1 cellular context compared by ENCODE assay signal in the genomic region with DNA sequence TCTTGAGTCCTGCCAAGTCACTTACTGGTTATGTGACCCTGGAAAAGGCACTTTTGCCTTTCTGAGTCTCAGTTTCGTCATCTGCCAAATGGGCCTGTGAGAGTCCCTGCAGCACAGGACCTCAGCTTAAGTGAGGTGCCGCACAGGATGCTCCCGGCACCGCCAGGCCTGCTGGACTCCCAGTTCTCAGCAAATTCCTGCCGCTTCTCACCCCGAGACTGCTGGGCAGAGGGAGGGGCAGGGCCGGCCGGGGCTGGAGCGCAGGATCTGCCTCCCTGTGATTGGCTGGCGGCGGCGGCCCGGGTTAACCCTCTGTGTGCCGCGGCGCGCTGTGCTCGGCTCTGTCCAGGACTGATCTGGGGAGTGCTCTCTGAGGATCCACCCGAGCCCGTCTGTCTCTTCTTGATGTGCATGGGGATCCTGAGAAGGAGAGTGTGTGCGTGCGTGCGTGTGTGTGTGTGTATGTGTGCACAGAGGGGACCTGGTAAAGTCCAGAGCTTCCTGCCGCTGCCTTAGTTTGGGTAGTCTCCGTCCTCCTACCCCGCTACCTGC.
TF ChIP-seq lines count a peak whose summit lies in the region.

No MANE protein-coding gene starts in this region.

TF ChIP-seq in HepG2, 621 proteins besides CTCF, POLR2A, EP300 and RAD21 (continued from another document and continues in another):
- TF ChIP-seq, protein P1, sequence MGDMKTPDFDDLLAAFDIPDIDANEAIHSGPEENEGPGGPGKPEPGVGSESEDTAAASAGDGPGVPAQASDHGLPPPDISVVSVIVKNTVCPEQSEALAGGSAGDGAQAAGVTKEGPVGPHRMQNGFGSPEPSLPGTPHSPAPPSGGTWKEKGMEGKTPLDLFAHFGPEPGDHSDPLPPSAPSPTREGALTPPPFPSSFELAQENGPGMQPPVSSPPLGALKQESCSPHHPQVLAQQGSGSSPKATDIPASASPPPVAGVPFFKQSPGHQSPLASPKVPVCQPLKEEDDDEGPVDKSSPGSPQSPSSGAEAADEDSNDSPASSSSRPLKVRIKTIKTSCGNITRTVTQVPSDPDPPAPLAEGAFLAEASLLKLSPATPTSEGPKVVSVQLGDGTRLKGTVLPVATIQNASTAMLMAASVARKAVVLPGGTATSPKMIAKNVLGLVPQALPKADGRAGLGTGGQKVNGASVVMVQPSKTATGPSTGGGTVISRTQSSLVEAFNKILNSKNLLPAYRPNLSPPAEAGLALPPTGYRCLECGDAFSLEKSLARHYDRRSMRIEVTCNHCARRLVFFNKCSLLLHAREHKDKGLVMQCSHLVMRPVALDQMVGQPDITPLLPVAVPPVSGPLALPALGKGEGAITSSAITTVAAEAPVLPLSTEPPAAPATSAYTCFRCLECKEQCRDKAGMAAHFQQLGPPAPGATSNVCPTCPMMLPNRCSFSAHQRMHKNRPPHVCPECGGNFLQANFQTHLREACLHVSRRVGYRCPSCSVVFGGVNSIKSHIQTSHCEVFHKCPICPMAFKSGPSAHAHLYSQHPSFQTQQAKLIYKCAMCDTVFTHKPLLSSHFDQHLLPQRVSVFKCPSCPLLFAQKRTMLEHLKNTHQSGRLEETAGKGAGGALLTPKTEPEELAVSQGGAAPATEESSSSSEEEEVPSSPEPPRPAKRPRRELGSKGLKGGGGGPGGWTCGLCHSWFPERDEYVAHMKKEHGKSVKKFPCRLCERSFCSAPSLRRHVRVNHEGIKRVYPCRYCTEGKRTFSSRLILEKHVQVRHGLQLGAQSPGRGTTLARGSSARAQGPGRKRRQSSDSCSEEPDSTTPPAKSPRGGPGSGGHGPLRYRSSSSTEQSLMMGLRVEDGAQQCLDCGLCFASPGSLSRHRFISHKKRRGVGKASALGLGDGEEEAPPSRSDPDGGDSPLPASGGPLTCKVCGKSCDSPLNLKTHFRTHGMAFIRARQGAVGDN (CRISPR knock-in tag; IDR thresholded peaks at IDR 0.05) = peak; percentile 9; the same call in 1 of the 2 replicates
- TF ChIP-seq DR1 (CRISPR knock-in tag; IDR thresholded peaks at IDR 0.05) (no peak), TBP (CRISPR knock-in tag; IDR thresholded peaks at IDR 0.05) (no peak), HOXD1 (CRISPR knock-in tag; IDR thresholded peaks at IDR 0.05) (no peak), SSRP1 (CRISPR knock-in tag; IDR thresholded peaks at IDR 0.05) (no peak), ATRX (CRISPR knock-in tag; IDR thresholded peaks at IDR 0.05; ENCODE audit: borderline replicate concordance) (no peak), KDM5A (IDR thresholded peaks at IDR 0.05; ENCODE audit: borderline replicate concordance, low read length) (peak; percentile 36; the same call in 1 of the 2 replicates), ADNP (CRISPR knock-in tag; IDR thresholded peaks at IDR 0.05) (peak; percentile 71; the same call in 1 of the 2 replicates), TEAD2 (CRISPR knock-in tag; IDR thresholded peaks at IDR 0.05) (no peak), KLF13 (CRISPR knock-in tag; IDR thresholded peaks at IDR 0.05) (no peak), ZMAT3 (CRISPR knock-in tag; conservative IDR thresholded peaks at IDR 0.05) (no peak), MBD4 (IDR thresholded peaks at IDR 0.05; ENCODE audit: borderline replicate concordance, low read length) (no peak), TMF1 (CRISPR knock-in tag; IDR thresholded peaks at IDR 0.05; ENCODE audit: low read depth) (0 out of 2 replicates have a peak, but pooled peaks have one; percentile 7), ZMYM3 (CRISPR knock-in tag; IDR thresholded peaks at IDR 0.05) (peak; percentile 95), ZSCAN21 (CRISPR knock-in tag; IDR thresholded peaks at IDR 0.05; ENCODE audit: borderline replicate concordance) (no peak), FOXC1 (CRISPR knock-in tag; IDR thresholded peaks at IDR 0.05; ENCODE audit: borderline replicate concordance) (no peak), SOX6 (IDR thresholded peaks at IDR 0.05) (no peak), SOX6 (CRISPR knock-in tag; IDR thresholded peaks at IDR 0.05) (no peak), ZNF225 (CRISPR knock-in tag; IDR thresholded peaks at IDR 0.05) (no peak), ZNF224 (CRISPR knock-in tag; IDR thresholded peaks at IDR 0.05) (no peak), ZBTB42 (CRISPR knock-in tag; IDR thresholded peaks at IDR 0.05) (no peak), ARNT (IDR thresholded peaks at IDR 0.05) (no peak), ZBTB7B (CRISPR knock-in tag; IDR thresholded peaks at IDR 0.05) (no peak), ZNF256 (CRISPR knock-in tag; conservative IDR thresholded peaks at IDR 0.05) (no peak), AGO1 (IDR thresholded peaks at IDR 0.05; ENCODE audit: low read depth, low read length, poor library complexity, severe bottlenecking) (no peak), XRCC5 (optimal IDR thresholded peaks at IDR 0.05; ENCODE audit: low read length) (peak; percentile 14), KDM1A (CRISPR knock-in tag; IDR thresholded peaks at IDR 0.05) (peak; percentile 92), ZNF720 (CRISPR knock-in tag; IDR thresholded peaks at IDR 0.05) (no peak), CHD4 (IDR thresholded peaks at IDR 0.05; ENCODE audit: borderline replicate concordance, low read length) (peak; percentile 97), SOX13 (IDR thresholded peaks at IDR 0.05) (no peak), SOX13 (CRISPR knock-in tag; conservative IDR thresholded peaks at IDR 0.05 in 1 of 2, IDR thresholded peaks at IDR 0.05 in 1 of 2) (no peak), KDM3A (CRISPR knock-in tag; IDR thresholded peaks at IDR 0.05; ENCODE audit: low read depth) (no peak), RBM39 (IDR thresholded peaks at IDR 0.05; ENCODE audit: low read depth, low read length, poor library complexity, severe bottlenecking) (no peak), NR2F1 (CRISPR knock-in tag; IDR thresholded peaks at IDR 0.05) (no peak), SNAPC2 (CRISPR knock-in tag; IDR thresholded peaks at IDR 0.05) (no peak), DNMT3B (CRISPR knock-in tag; conservative IDR thresholded peaks at IDR 0.05) (no peak), ZFP41 (CRISPR knock-in tag; IDR thresholded peaks at IDR 0.05; ENCODE audit: borderline replicate concordance) (no peak), HNF4G (IDR thresholded peaks at IDR 0.05; ENCODE audit: borderline replicate concordance, low read depth, low read length) (no peak), HNF4G (CRISPR knock-in tag; IDR thresholded peaks at IDR 0.05; ENCODE audit: borderline replicate concordance, low read depth) (no peak), ESRRA (CRISPR knock-in tag; IDR thresholded peaks at IDR 0.05; ENCODE audit: low read depth) (no peak), SUZ12 (IDR thresholded peaks at IDR 0.05; ENCODE audit: low read depth, low read length) (no peak), NFYC (CRISPR knock-in tag; IDR thresholded peaks at IDR 0.05) (peak; percentile 64), ZNF562 (CRISPR knock-in tag; IDR thresholded peaks at IDR 0.05; ENCODE audit: borderline replicate concordance) (no peak), ZNF121 (CRISPR knock-in tag; IDR thresholded peaks at IDR 0.05) (no peak), ZNF816 (CRISPR knock-in tag; IDR thresholded peaks at IDR 0.05; ENCODE audit: borderline replicate concordance) (no peak), JUND (CRISPR knock-in tag; IDR thresholded peaks at IDR 0.05) (no peak)
- TF ChIP-seq, protein P2, sequence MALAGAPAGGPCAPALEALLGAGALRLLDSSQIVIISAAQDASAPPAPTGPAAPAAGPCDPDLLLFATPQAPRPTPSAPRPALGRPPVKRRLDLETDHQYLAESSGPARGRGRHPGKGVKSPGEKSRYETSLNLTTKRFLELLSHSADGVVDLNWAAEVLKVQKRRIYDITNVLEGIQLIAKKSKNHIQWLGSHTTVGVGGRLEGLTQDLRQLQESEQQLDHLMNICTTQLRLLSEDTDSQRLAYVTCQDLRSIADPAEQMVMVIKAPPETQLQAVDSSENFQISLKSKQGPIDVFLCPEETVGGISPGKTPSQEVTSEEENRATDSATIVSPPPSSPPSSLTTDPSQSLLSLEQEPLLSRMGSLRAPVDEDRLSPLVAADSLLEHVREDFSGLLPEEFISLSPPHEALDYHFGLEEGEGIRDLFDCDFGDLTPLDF (CRISPR knock-in tag; IDR thresholded peaks at IDR 0.05) = no peak
- TF ChIP-seq, protein P3, sequence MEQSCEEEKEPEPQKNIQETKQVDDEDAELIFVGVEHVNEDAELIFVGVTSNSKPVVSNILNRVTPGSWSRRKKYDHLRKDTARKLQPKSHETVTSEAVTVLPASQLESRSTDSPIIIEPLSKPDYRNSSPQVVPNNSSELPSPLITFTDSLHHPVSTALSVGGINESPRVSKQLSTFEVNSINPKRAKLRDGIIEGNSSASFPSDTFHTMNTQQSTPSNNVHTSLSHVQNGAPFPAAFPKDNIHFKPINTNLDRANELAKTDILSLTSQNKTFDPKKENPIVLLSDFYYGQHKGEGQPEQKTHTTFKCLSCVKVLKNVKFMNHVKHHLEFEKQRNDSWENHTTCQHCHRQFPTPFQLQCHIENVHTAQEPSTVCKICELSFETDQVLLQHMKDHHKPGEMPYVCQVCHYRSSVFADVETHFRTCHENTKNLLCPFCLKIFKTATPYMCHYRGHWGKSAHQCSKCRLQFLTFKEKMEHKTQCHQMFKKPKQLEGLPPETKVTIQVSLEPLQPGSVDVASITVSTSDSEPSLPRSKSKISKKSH (CRISPR knock-in tag; IDR thresholded peaks at IDR 0.05; ENCODE audit: borderline replicate concordance) = no peak
- TF ChIP-seq, protein P4, sequence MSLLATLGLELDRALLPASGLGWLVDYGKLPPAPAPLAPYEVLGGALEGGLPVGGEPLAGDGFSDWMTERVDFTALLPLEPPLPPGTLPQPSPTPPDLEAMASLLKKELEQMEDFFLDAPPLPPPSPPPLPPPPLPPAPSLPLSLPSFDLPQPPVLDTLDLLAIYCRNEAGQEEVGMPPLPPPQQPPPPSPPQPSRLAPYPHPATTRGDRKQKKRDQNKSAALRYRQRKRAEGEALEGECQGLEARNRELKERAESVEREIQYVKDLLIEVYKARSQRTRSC (CRISPR knock-in tag; IDR thresholded peaks at IDR 0.05; ENCODE audit: low read depth) = no peak
- TF ChIP-seq, protein P5, sequence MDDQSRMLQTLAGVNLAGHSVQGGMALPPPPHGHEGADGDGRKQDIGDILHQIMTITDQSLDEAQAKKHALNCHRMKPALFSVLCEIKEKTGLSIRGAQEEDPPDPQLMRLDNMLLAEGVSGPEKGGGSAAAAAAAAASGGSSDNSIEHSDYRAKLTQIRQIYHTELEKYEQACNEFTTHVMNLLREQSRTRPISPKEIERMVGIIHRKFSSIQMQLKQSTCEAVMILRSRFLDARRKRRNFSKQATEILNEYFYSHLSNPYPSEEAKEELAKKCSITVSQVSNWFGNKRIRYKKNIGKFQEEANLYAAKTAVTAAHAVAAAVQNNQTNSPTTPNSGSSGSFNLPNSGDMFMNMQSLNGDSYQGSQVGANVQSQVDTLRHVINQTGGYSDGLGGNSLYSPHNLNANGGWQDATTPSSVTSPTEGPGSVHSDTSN (CRISPR knock-in tag; IDR thresholded peaks at IDR 0.05; ENCODE audit: borderline replicate concordance) = no peak
- TF ChIP-seq, protein P6, sequence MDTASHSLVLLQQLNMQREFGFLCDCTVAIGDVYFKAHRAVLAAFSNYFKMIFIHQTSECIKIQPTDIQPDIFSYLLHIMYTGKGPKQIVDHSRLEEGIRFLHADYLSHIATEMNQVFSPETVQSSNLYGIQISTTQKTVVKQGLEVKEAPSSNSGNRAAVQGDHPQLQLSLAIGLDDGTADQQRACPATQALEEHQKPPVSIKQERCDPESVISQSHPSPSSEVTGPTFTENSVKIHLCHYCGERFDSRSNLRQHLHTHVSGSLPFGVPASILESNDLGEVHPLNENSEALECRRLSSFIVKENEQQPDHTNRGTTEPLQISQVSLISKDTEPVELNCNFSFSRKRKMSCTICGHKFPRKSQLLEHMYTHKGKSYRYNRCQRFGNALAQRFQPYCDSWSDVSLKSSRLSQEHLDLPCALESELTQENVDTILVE (CRISPR knock-in tag; IDR thresholded peaks at IDR 0.05) = no peak
- TF ChIP-seq, protein P7, sequence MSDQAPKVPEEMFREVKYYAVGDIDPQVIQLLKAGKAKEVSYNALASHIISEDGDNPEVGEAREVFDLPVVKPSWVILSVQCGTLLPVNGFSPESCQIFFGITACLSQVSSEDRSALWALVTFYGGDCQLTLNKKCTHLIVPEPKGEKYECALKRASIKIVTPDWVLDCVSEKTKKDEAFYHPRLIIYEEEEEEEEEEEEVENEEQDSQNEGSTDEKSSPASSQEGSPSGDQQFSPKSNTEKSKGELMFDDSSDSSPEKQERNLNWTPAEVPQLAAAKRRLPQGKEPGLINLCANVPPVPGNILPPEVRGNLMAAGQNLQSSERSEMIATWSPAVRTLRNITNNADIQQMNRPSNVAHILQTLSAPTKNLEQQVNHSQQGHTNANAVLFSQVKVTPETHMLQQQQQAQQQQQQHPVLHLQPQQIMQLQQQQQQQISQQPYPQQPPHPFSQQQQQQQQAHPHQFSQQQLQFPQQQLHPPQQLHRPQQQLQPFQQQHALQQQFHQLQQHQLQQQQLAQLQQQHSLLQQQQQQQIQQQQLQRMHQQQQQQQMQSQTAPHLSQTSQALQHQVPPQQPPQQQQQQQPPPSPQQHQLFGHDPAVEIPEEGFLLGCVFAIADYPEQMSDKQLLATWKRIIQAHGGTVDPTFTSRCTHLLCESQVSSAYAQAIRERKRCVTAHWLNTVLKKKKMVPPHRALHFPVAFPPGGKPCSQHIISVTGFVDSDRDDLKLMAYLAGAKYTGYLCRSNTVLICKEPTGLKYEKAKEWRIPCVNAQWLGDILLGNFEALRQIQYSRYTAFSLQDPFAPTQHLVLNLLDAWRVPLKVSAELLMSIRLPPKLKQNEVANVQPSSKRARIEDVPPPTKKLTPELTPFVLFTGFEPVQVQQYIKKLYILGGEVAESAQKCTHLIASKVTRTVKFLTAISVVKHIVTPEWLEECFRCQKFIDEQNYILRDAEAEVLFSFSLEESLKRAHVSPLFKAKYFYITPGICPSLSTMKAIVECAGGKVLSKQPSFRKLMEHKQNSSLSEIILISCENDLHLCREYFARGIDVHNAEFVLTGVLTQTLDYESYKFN (CRISPR knock-in tag; conservative IDR thresholded peaks at IDR 0.05) = no peak
- TF ChIP-seq, protein P8, sequence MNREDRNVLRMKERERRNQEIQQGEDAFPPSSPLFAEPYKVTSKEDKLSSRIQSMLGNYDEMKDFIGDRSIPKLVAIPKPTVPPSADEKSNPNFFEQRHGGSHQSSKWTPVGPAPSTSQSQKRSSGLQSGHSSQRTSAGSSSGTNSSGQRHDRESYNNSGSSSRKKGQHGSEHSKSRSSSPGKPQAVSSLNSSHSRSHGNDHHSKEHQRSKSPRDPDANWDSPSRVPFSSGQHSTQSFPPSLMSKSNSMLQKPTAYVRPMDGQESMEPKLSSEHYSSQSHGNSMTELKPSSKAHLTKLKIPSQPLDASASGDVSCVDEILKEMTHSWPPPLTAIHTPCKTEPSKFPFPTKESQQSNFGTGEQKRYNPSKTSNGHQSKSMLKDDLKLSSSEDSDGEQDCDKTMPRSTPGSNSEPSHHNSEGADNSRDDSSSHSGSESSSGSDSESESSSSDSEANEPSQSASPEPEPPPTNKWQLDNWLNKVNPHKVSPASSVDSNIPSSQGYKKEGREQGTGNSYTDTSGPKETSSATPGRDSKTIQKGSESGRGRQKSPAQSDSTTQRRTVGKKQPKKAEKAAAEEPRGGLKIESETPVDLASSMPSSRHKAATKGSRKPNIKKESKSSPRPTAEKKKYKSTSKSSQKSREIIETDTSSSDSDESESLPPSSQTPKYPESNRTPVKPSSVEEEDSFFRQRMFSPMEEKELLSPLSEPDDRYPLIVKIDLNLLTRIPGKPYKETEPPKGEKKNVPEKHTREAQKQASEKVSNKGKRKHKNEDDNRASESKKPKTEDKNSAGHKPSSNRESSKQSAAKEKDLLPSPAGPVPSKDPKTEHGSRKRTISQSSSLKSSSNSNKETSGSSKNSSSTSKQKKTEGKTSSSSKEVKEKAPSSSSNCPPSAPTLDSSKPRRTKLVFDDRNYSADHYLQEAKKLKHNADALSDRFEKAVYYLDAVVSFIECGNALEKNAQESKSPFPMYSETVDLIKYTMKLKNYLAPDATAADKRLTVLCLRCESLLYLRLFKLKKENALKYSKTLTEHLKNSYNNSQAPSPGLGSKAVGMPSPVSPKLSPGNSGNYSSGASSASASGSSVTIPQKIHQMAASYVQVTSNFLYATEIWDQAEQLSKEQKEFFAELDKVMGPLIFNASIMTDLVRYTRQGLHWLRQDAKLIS (CRISPR knock-in tag; IDR thresholded peaks at IDR 0.05) = 0 out of 2 replicates have a peak, but pooled peaks have one; percentile 22
